24 cellular contexts compared by ENCODE assay signal in genomic region chr2:201396595-201396994, GRCh38. TPM values are rescaled to one million over a fixed set of nuclear protein-coding genes. Genes with fewer than 3 reads are reported as not detected.
DNase-seq lines count a peak whose midpoint lies in the region; ATAC-seq and TF ChIP-seq lines count a peak whose summit lies in the region.
"Had no signal": no experiment of that assay in that cellular context is flagged by ENCODE, and none has a peak within 500 bp of the region (broad histone marks: within the 10 kb centered on the region; RNA-seq: fewer than 3 reads in every experiment).

No MANE protein-coding gene starts in this region.

- TF ChIP-seq RAD21 in SK-N-SH (IDR thresholded peaks at IDR 0.05; ENCODE audit: low read length) = no peak

- peaks cover 8% of the 10 kb centered on the region for H3K36me3 ChIP-seq in breast epithelium
- peaks cover 71 to 72% of the 10 kb centered on the region in 2 experiments for H3K36me3 ChIP-seq in SK-N-SH (replicated peaks in 1 of 2; ENCODE audit: control insufficient read depth in 1 of 2, insufficient read depth in 2 of 2, low read length in 1 of 2)

- H3K27ac Mint-ChIP-seq in MCF 10A (ENCODE audit: low read depth, unreplicated experiment) = no peak overlapping the region
- H3K27ac Mint-ChIP-seq: GM23338 had no signal

- no peak for ATAC-seq in GM18870 (IDR thresholded peaks at IDR 0.05; ENCODE audit: unreplicated experiment)
- ATAC-seq: GM12878, GM23338 had no signal

- H3K27me3 Mint-ChIP-seq in MCF 10A (ENCODE audit: insufficient read depth, unreplicated experiment) = no peaks in the 10 kb centered on the region
- H3K27me3 Mint-ChIP-seq: CD4-positive, CD25-positive, alpha-beta regulatory T cell had no signal

- no peaks in the 10 kb centered on the region for H3K9me2 ChIP-seq in SK-N-SH

- no TSS peak for BruUV-seq in MCF 10A (replicated peaks; lab: Mats Ljungman, UMichigan)

- H3K9ac ChIP-seq in SK-N-SH = no peak overlapping the region

- H3K9me3 ChIP-seq in breast epithelium (no peaks in the 10 kb centered on the region), SK-N-SH (no peaks in the 10 kb centered on the region)
- H3K9me3 ChIP-seq: BE2C, Caco-2, SJCRH30 had no signal

- TF ChIP-seq EP300 in SK-N-SH (IDR thresholded peaks at IDR 0.05; ENCODE audit: borderline replicate concordance in 1 of 2, low read depth in 1 of 2, low read length in 1 of 2) = no peak

- TF ChIP-seq CTCF in MCF 10A (IDR thresholded peaks at IDR 0.05; ENCODE audit: unreplicated experiment) (no peak), breast epithelium (IDR thresholded peaks at IDR 0.05) (no peak), RWPE1 (conservative IDR thresholded peaks at IDR 0.05; ENCODE audit: low read depth) (no peak), choroid plexus epithelial cell (conservative IDR thresholded peaks at IDR 0.05; ENCODE audit: low read depth, low read length) (no peak), SK-N-SH (IDR thresholded peaks at IDR 0.05) (no peak)

- no peaks in the 10 kb centered on the region for H3K9me3 Mint-ChIP-seq in MCF 10A (ENCODE audit: unreplicated experiment)
- H3K9me3 Mint-ChIP-seq: CD4-positive, CD25-positive, alpha-beta regulatory T cell; GM23338 had no signal

- no peaks in the 10 kb centered on the region for H3K4me1 Mint-ChIP-seq in MCF 10A (ENCODE audit: insufficient read depth, unreplicated experiment)
- H3K4me1 Mint-ChIP-seq: GM23338 had no signal

- H3K27me3 ChIP-seq in breast epithelium (no peaks in the 10 kb centered on the region), SK-N-SH (ENCODE audit: insufficient read depth) (no peaks in the 10 kb centered on the region)
- H3K27me3 ChIP-seq: BE2C, SJCRH30 had no signal

- no peak overlapping the region for H3K4me3 ChIP-seq in breast epithelium
- H3K4me3 ChIP-seq in choroid plexus epithelial cell (ENCODE audit: low read depth, low read length) = no peak overlapping the region
- no peak overlapping the region for H3K4me3 ChIP-seq in SK-N-SH (ENCODE audit: low read depth in 2 of 2, low read length in 1 of 2)
- H3K4me3 ChIP-seq: GM12878, GM23338, SJCRH30 had no signal

- H3K4me3 Mint-ChIP-seq in MCF 10A (ENCODE audit: unreplicated experiment) = no peak overlapping the region
- H3K4me3 Mint-ChIP-seq: CD4-positive, CD25-positive, alpha-beta regulatory T cell; GM23338 had no signal

- TF ChIP-seq POLR2A in breast epithelium (IDR thresholded peaks at IDR 0.05) = no peak

- no peak overlapping the region for H3K27ac ChIP-seq in breast epithelium
- no peak overlapping the region for H3K27ac ChIP-seq in RWPE1
- H3K27ac ChIP-seq in SK-N-SH (ENCODE audit: low read depth in 2 of 2, low read length in 1 of 2) = no peak overlapping the region
- H3K27ac ChIP-seq: SJCRH30 had no signal

- H3K36me3 Mint-ChIP-seq in MCF 10A (ENCODE audit: insufficient read depth, unreplicated experiment) = peaks cover 27% of the 10 kb centered on the region

- intact Hi-C loops in MCF 10A (cut with micrococcal nuclease) = no loop called here
- intact Hi-C loops in breast epithelium (cut with DNase I; ENCODE audit: low total_unique reads) = no loop called here

- H3K79me2 ChIP-seq in SK-N-SH (ENCODE audit: insufficient read depth) = peaks cover 2% of the 10 kb centered on the region

- 74% methylated on average over 8 of the region's 8 CpGs for WGBS in SK-N-SH (ENCODE audit: low lambda C conversion rate)

- H3K4me1 ChIP-seq in breast epithelium (no peaks in the 10 kb centered on the region), SK-N-SH (ENCODE audit: control insufficient read depth in 1 of 2, insufficient read depth in 2 of 2, low read depth in 1 of 2, low read length in 1 of 2) (peaks cover 0 to 6% of the 10 kb centered on the region in 2 experiments; a peak in 2 of 4 replicates)
- H3K4me1 ChIP-seq: Caco-2, SJCRH30 had no signal

- DNase-seq in MCF 10A (ENCODE audit: unreplicated experiment) (peak; percentile 85), breast epithelium (ENCODE audit: low spot score in 2 of 2) (no peak), RWPE1 (ENCODE audit: low spot score) (peak; percentile 70), choroid plexus epithelial cell (ENCODE audit: low read depth) (peak; percentile 73), SK-N-SH (no peak)
- DNase-seq in activated T-cell treated with anti-CD3 and anti-CD28 coated beads, Interleukin-2, amount 50 U/mL, for 48 hours = no peak
- DNase-seq in effector CD4-positive, alpha-beta T cell = no peak
- DNase-seq: 8988T; BE2C; Caco-2; CD4-positive, CD25-positive, alpha-beta regulatory T cell; HCEC 1CT; Karpas-422; MM.1S; NCI-H1092 treated with DMSO at 0.1 percent for 48 hours; NCI-H146; NCI-H2081 treated with DMSO at 0.1 percent for 48 hours; NCI-H510A treated with DMSO at 0.1 percent for 48 hours; NCI-H774; OCI-M1; SJCRH30 had no signal

- no peaks in the 10 kb centered on the region for H4K20me1 ChIP-seq in SK-N-SH (ENCODE audit: insufficient read depth)

- H2AFZ ChIP-seq in SK-N-SH (ENCODE audit: low read depth) = no peak overlapping the region
- H2AFZ ChIP-seq: GM23338 had no signal

- POLR2A ChIA-PET in MCF 10A (lab: Yijun Ruan, JAX) (interaction anchor here (0.6 to 2.0 kb wide), 2 partner anchors 14 to 429 kb away, joined by 4 to 5 read pairs; no protein-coding TSS in a partner anchor), RWPE1 (lab: Yijun Ruan, JAX; ENCODE audit: low non-redundant PET) (no interaction called here), SK-N-SH (lab: Yijun Ruan, JAX) (no interaction called here)

- CTCF ChIA-PET in MCF 10A (lab: Yijun Ruan, JAX) (no interaction called here), RWPE1 (lab: Yijun Ruan, JAX) (no interaction called here), SK-N-SH (lab: Yijun Ruan, JAX) (interaction anchor here (1.0 kb wide), 1 partner anchor 44 kb away, joined by 3 read pairs; no protein-coding TSS in a partner anchor)

- no peak overlapping the region for H3K4me2 ChIP-seq in SK-N-SH
- H3K4me2 ChIP-seq: GM23338 had no signal

- H3F3A ChIP-seq in SK-N-SH (replicated peaks; ENCODE audit: insufficient read depth) = peaks cover 10% of the 10 kb centered on the region

TF ChIP-seq in SK-N-SH, 30 proteins besides CTCF, POLR2A, EP300 and RAD21:
- TF ChIP-seq GATA2 (CRISPR knock-in tag; IDR thresholded peaks at IDR 0.05) (no peak), ELF1 (IDR thresholded peaks at IDR 0.05) (no peak), JUND (IDR thresholded peaks at IDR 0.05) (no peak)
- TF ChIP-seq, protein P1, sequence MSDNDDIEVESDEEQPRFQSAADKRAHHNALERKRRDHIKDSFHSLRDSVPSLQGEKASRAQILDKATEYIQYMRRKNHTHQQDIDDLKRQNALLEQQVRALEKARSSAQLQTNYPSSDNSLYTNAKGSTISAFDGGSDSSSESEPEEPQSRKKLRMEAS (IDR thresholded peaks at IDR 0.05; ENCODE audit: low read depth) = no peak

RNA-seq across cellular contexts. Expression of gene FLACC1, which starts 39.5 kb away (rescaled TPM):
- total RNA-seq in MCF 10A (2022) (0.74 and 1.1 TPM in 2 replicates), breast epithelium (1 to 10 TPM; 1.2 to 2.9 (median 1.6) TPM)
- polyA plus RNA-seq in SK-N-SH (2012; rRNA removed) = 0.35 and 0.44 TPM in 2 replicates
- polyA plus RNA-seq in SK-N-SH (2012; cell fraction: cytosol; rRNA removed) = 0.20 and 0.39 TPM in 2 replicates
- polyA plus RNA-seq in SK-N-SH (2012; cell fraction: nucleus; rRNA removed) = 1.2 and 2.0 TPM in 2 replicates

RNA-seq across cellular contexts. Expression of gene TRAK2, which starts 54.7 kb away (rescaled TPM):
- 11.5 and 19.9 TPM in 2 replicates for total RNA-seq in MCF 10A (2022)
- total RNA-seq in breast epithelium = 10 to 100 TPM; 35.4 to 62.2 (median 50.1) TPM
- 10.4 and 14.6 TPM in 2 replicates for polyA plus RNA-seq in SK-N-SH (2012; rRNA removed)
- polyA plus RNA-seq in SK-N-SH (2012; cell fraction: cytosol; rRNA removed) = 15.7 and 16.1 TPM in 2 replicates
- 7.5 and 14.7 TPM in 2 replicates for polyA plus RNA-seq in SK-N-SH (2012; cell fraction: nucleus; rRNA removed)

RNA-seq across cellular contexts. Expression of gene STRADB, which starts 54.9 kb away (rescaled TPM):
- total RNA-seq in MCF 10A (2022) = 22.9 and 29.8 TPM in 2 replicates
- 10 to 100 TPM; 20.3 to 30.0 (median 27.7) TPM for total RNA-seq in breast epithelium
- 27.0 and 33.6 TPM in 2 replicates for polyA plus RNA-seq in SK-N-SH (2012; rRNA removed)
- polyA plus RNA-seq in SK-N-SH (2012; cell fraction: cytosol; rRNA removed) = 36.9 and 37.8 TPM in 2 replicates
- polyA plus RNA-seq in SK-N-SH (2012; cell fraction: nucleus; rRNA removed) = 22.3 and 42.9 TPM in 2 replicates

Comparison
In these comparisons a context has a peak if more than half of its experiments do, and no peak if none do; other contexts are left out.
1. DNase-seq: peak in MCF 10A (single experiment), RWPE1 (single experiment) and choroid plexus epithelial cell (single experiment); none in breast epithelium (0 of 2), activated T-cell treated with anti-CD3 and anti-CD28 coated beads, Interleukin-2, amount 50 U/mL, for 48 hours (0 of 2), effector CD4-positive, alpha-beta T cell (single experiment) and SK-N-SH (single experiment).